Comparison of ENCODE assay signal across 9 cellular contexts in genomic region chr11:1546536-1547466, GRCh38. TPM values are rescaled to one million over a fixed set of nuclear protein-coding genes. Genes with fewer than 3 reads are reported as not detected.
DNase-seq lines count a peak whose midpoint lies in the region; ATAC-seq, FAIRE-seq and TF ChIP-seq lines count a peak whose summit lies in the region.
"Had no signal": no experiment of that assay in that cellular context is flagged by ENCODE, and none has a peak within 500 bp of the region (broad histone marks: within the 10 kb centered on the region; RNA-seq: fewer than 3 reads in every experiment).

No MANE protein-coding gene starts in this region.

- peak; percentile 65 for TF ChIP-seq CTCF in HFF-Myc (IDR thresholded peaks at IDR 0.05; ENCODE audit: low read depth, low read length, missing control alignments)
- TF ChIP-seq CTCF in breast epithelium (IDR thresholded peaks at IDR 0.05), result peak in 2 of 3 donors; percentile 50 to 55
- TF ChIP-seq CTCF in kidney (IDR thresholded peaks at IDR 0.05; ENCODE audit: borderline replicate concordance, extremely low read depth, insufficient read depth), result peak; percentile 75

- peak; percentile 36 for DNase-seq in CD1c-positive myeloid dendritic cell (ENCODE audit: extremely low spot score)
- DNase-seq in HFF-Myc (ENCODE audit: extremely low read depth, low read depth), result no peak
- DNase-seq in SJCRH30, result peak; percentile 62 to 65
- no peak for DNase-seq in breast epithelium (ENCODE audit: low spot score in 2 of 2)
- DNase-seq in kidney, result peak; percentile 87
- peak; percentile 49 for DNase-seq in stimulated activated CD4-positive, alpha-beta T cell treated with anti-CD3 and anti-CD28 coated beads, Interleukin-4, amount 100 ng/mL, for 1 hour
- DNase-seq in OCI-M2 (lab: John Stamatoyannopoulos, UW; ENCODE audit: unreplicated experiment), result no peak

- H3K4me1 ChIP-seq in SJCRH30 (peaks cover 3% of the 10 kb centered on the region), breast epithelium (peaks cover 0 to 6% of the 10 kb centered on the region in 2 donors), kidney (ENCODE audit: control insufficient read depth in 1 of 2, insufficient read depth in 1 of 2, low read depth in 1 of 2, low read length in 2 of 2) (peaks cover 0 to 7% of the 10 kb centered on the region in 2 donors)

- FAIRE-seq in kidney (lab: Jason Lieb, UNC), result no peak

- intact Hi-C loops in breast epithelium (cut with DNase I; ENCODE audit: low total_unique reads), result no loop called here
- intact Hi-C loops in kidney (cut with DNase I), result no loop called here

- no peaks in the 10 kb centered on the region for H3K36me3 ChIP-seq in SJCRH30
- no peaks in the 10 kb centered on the region for H3K36me3 ChIP-seq in breast epithelium
- no peaks in the 10 kb centered on the region for H3K36me3 ChIP-seq in kidney (ENCODE audit: control insufficient read depth in 1 of 2, insufficient read depth in 2 of 2, low read length in 2 of 2)

- H3K9me3 ChIP-seq in SJCRH30 (replicated peaks) (no peaks in the 10 kb centered on the region), breast epithelium (no peaks in the 10 kb centered on the region), kidney (ENCODE audit: control insufficient read depth in 1 of 2, low read length in 2 of 2) (no peaks in the 10 kb centered on the region)

- no peak overlapping the region for H3K9ac ChIP-seq in kidney (ENCODE audit: low read length in 2 of 2)

- H3K4me3 ChIP-seq in HFF-Myc (replicated peaks; ENCODE audit: low read depth, low read length), result 0 out of 2 replicates have a peak overlapping the region, but pooled peaks have one; percentile 19
- H3K4me3 ChIP-seq in SJCRH30, result peak overlapping the region; percentile 44
- H3K4me3 ChIP-seq in breast epithelium, result peak overlapping the region; percentile 18 to 63 (median 44)
- no peak overlapping the region for H3K4me3 ChIP-seq in kidney (ENCODE audit: low read length in 2 of 2)

- ATAC-seq in GM18517 (IDR thresholded peaks at IDR 0.05; ENCODE audit: unreplicated experiment), result no peak

- H3K27me3 ChIP-seq in SJCRH30, result peaks cover 24% of the 10 kb centered on the region
- peaks cover 3 to 23% of the 10 kb centered on the region in 2 donors for H3K27me3 ChIP-seq in breast epithelium

- H3K27ac ChIP-seq in SJCRH30 (no peak overlapping the region), breast epithelium (peak overlapping the region in 1 of 2 donors; percentile 73), kidney (ENCODE audit: low read depth in 2 of 2, low read length in 2 of 2) (peak overlapping the region; percentile 83 to 87)

- no peak for TF ChIP-seq POLR2A in breast epithelium (IDR thresholded peaks at IDR 0.05)

RNA-seq across cellular contexts. Expression of gene DUSP8, which starts 25.3 kb away (rescaled TPM):
- total RNA-seq in SJCRH30 (2014; rRNA removed; shearing (Covaris generic)), result 0.71 and 0.83 TPM in 2 replicates
- total RNA-seq in breast epithelium (1 to 10 TPM in 2 of 3 donors, under 1 TPM in 1; 0.80 to 2.9 (median 1.6) TPM), kidney (9.1 TPM)
- polyA plus RNA-seq in kidney (ENCODE audit: insufficient read depth, low read depth, low replicate concordance), result 1.9 TPM

RNA-seq across cellular contexts. Expression of gene KRTAP5-1, which starts 38.3 kb away (rescaled TPM):
- total RNA-seq in SJCRH30 (2014; rRNA removed; shearing (Covaris generic)), result not detected in 2 replicates
- total RNA-seq in breast epithelium (not detected), kidney (not detected)
- polyA plus RNA-seq in kidney (ENCODE audit: insufficient read depth, low read depth, low replicate concordance), result not detected
- total RNA-seq: pulmonary artery endothelial cell had no signal

RNA-seq across cellular contexts. Expression of gene KRTAP5-2, which starts 51.3 kb away (rescaled TPM):
- not detected in 2 replicates for total RNA-seq in SJCRH30 (2014; rRNA removed; shearing (Covaris generic))
- total RNA-seq in breast epithelium, result not detected
- not detected for total RNA-seq in kidney
- polyA plus RNA-seq in kidney (ENCODE audit: insufficient read depth, low read depth, low replicate concordance), result not detected
- total RNA-seq: pulmonary artery endothelial cell had no signal

Comparison
In these comparisons a context has a peak if more than half of its experiments do, and no peak if none do; other contexts are left out.
1. DNase-seq: peak in CD1c-positive myeloid dendritic cell (single experiment), SJCRH30 (2 of 2), kidney (single experiment) and stimulated activated CD4-positive, alpha-beta T cell treated with anti-CD3 and anti-CD28 coated beads, Interleukin-4, amount 100 ng/mL, for 1 hour (single experiment); none in HFF-Myc (single experiment), breast epithelium (0 of 2) and OCI-M2 (single experiment).
2. H3K4me3 ChIP-seq: peak in HFF-Myc (single experiment), SJCRH30 (single experiment) and breast epithelium (3 of 3); none in kidney (0 of 2).
3. Peak in every context shown above with its lines, with median percentiles within 50 percentile points of each other: CTCF ChIP-seq.